Comparison of ENCODE assay signal across 28 cellular contexts in genomic region chr10:106802949-106803348, GRCh38.
"Had no signal": no experiment of that assay in that cellular context is flagged by ENCODE, and none has a peak within 500 bp of the region (broad histone marks: within the 10 kb centered on the region; RNA-seq: fewer than 3 reads in every experiment).

No MANE protein-coding gene starts in this region.

- ATAC-seq: effector memory CD8-positive, alpha-beta T cell; esophagus mucosa; foreskin keratinocyte; gastrocnemius medialis; gastroesophageal sphincter; heart left ventricle; heart right ventricle had no signal

- H3K36me3 ChIP-seq: colonic mucosa, esophagus muscularis mucosa, esophagus squamous epithelium, gastrocnemius medialis, gastroesophageal sphincter, heart left ventricle, heart right ventricle had no signal

- H3K9me3 ChIP-seq: colonic mucosa, gastrocnemius medialis had no signal

- FAIRE-seq: colon, endometrium, endothelial cell of umbilical vein, frontal cortex had no signal

- H3K27ac ChIP-seq: colonic mucosa, coronary artery, dorsolateral prefrontal cortex, epithelial cell of prostate, esophagus muscularis mucosa, esophagus squamous epithelium, foreskin keratinocyte, gastrocnemius medialis, gastroesophageal sphincter, heart left ventricle, heart right ventricle had no signal

- H3K27me3 ChIP-seq: colonic mucosa, dorsolateral prefrontal cortex, esophagus muscularis mucosa, esophagus squamous epithelium, foreskin keratinocyte, gastrocnemius medialis, gastroesophageal sphincter, heart left ventricle, heart right ventricle had no signal

- DNase-seq: colonic mucosa; cortex of kidney; dermis blood vessel endothelial cell; dorsolateral prefrontal cortex; effector CD4-positive, alpha-beta T cell; effector CD8-positive, alpha-beta T cell; effector memory CD4-positive, alpha-beta T cell; effector memory CD8-positive, alpha-beta T cell; endodermal cell; erythroblast; esophagus squamous epithelium; foreskin fibroblast; foreskin keratinocyte; foreskin melanocyte; gastrocnemius medialis; glutamatergic neuron; head of caudate nucleus; heart left ventricle; heart right ventricle had no signal

- H3K4me1 ChIP-seq: colonic mucosa, esophagus squamous epithelium, foreskin keratinocyte, gastrocnemius medialis, heart left ventricle, heart right ventricle had no signal

- H3K4me3 ChIP-seq: colonic mucosa, coronary artery, dorsolateral prefrontal cortex, esophagus muscularis mucosa, esophagus squamous epithelium, gastrocnemius medialis, gastroesophageal sphincter, heart left ventricle, heart right ventricle had no signal
